In the genomic region with DNA sequence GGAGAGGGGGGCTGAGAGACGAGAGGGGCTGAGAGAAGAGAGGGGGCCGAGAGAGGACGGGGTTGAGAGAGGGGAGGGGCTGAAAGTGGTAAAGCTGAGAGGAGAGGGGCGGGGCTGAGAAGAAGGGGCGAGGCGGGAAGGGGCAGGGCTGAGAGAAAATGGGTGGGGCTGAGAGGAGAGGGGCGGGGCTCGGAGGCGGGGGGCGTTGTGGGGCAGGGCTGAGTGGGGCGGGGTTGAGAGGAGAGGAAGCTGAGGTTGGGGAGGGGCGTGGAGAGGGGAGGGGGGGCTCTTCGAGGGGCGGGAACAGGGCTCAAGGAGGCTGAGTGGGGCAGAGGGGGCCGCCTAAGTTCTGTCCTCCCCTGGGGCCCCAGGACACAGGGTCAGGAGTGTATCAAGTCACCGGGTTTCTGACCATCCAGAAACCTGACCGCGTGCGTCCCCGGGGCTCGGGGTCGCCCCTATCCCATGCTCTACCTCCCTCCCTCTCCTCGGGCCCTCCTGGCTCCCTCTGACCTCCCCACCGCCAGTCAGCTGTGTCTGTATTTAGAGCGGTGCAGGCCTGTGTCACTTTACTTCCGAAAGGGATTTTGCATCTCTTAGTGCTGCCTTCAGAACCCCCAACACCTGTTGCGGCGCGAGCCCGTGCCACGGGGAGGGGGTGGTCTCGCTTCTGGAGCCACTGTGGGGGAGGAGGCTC, we compare ENCODE assay signal across 8 cellular contexts. TPM values are rescaled to one million over a fixed set of nuclear protein-coding genes. Genes with fewer than 3 reads are reported as not detected.
A peak's percentile ranks its signal among the peaks of the same experiment; 100 is the strongest.
DNase-seq lines count a peak whose midpoint lies in the region; ATAC-seq and TF ChIP-seq lines count a peak whose summit lies in the region.

No MANE protein-coding gene starts in this region.

- TF ChIP-seq CTCF in lower lobe of right lung (IDR thresholded peaks at IDR 0.05) (no peak), upper lobe of right lung (IDR thresholded peaks at IDR 0.05) (no peak)

- in situ Hi-C loops in SK-MEL-5 (cut with HindIII; ENCODE audit: low pct_unique_long_range_greater_than_20kb, low sequenced_read_pairs): no loop called here

- H3K4me1 ChIP-seq in adipocyte (ENCODE audit: control insufficient read depth, insufficient read depth, low read length) (no peaks in the 10 kb centered on the region), lower lobe of right lung (no peaks in the 10 kb centered on the region), upper lobe of right lung (peaks cover 4% of the 10 kb centered on the region)

- H3K36me3 ChIP-seq in adipocyte (ENCODE audit: control insufficient read depth, insufficient read depth, low read length, severe bottlenecking): no peaks in the 10 kb centered on the region
- no peaks in the 10 kb centered on the region for H3K36me3 ChIP-seq in lower lobe of right lung
- H3K36me3 ChIP-seq in upper lobe of right lung: no peaks in the 10 kb centered on the region

- ATAC-seq in lower lobe of right lung: peak; percentile 54 to 60
- peak; percentile 76 for ATAC-seq in upper lobe of right lung
- ATAC-seq in GM18502 (IDR thresholded peaks at IDR 0.05; ENCODE audit: poor library complexity, unreplicated experiment): no peak
- ATAC-seq in GM21526 (IDR thresholded peaks at IDR 0.05; ENCODE audit: low FRiP score, unreplicated experiment): no peak

- H3K9me3 ChIP-seq in adipocyte (ENCODE audit: control insufficient read depth, low read length): peaks cover 4% of the 10 kb centered on the region
- no peaks in the 10 kb centered on the region for H3K9me3 ChIP-seq in lower lobe of right lung
- no peaks in the 10 kb centered on the region for H3K9me3 ChIP-seq in upper lobe of right lung

- H3K9ac ChIP-seq in adipocyte (ENCODE audit: low read length): no peak overlapping the region

- intact Hi-C loops in lower lobe of right lung (cut with DNase I): no loop called here
- intact Hi-C loops in upper lobe of right lung (cut with DNase I): no loop called here

- CTCF ChIA-PET in HEK293T (lab: Yijun Ruan, JAX): interaction anchor here (0.6 kb wide), 1 partner anchor 1313 kb away, joined by 3 read pairs; no protein-coding TSS in a partner anchor

- POLR2A ChIA-PET in HEK293T (lab: Yijun Ruan, JAX): no interaction called here

- H3K27me3 ChIP-seq in adipocyte (replicated peaks; ENCODE audit: control insufficient read depth, insufficient read depth, low read length) (peaks cover 50% of the 10 kb centered on the region), lower lobe of right lung (ENCODE audit: low read depth) (peaks cover 73% of the 10 kb centered on the region), upper lobe of right lung (peaks cover 48% of the 10 kb centered on the region)

- DNase-seq in AG08396 (ENCODE audit: low spot score) (peak; percentile 78), HEK293T (ENCODE audit: extremely low spot score) (peak; percentile 88), SK-MEL-5 (ENCODE audit: low read depth, low spot score) (peak; percentile 55), adipocyte (ENCODE audit: low read depth) (peak; percentile 53), lower lobe of right lung (peak; percentile 49), upper lobe of right lung (no peak)

- H3K27ac ChIP-seq in lower lobe of right lung (no peak overlapping the region), upper lobe of right lung (no peak overlapping the region)

- H3K4me3 ChIP-seq in adipocyte (ENCODE audit: low read length): no peak overlapping the region
- peak overlapping the region; percentile 14 for H3K4me3 ChIP-seq in lower lobe of right lung
- no peak overlapping the region for H3K4me3 ChIP-seq in upper lobe of right lung

TF ChIP-seq in HEK293T, 16 proteins besides CTCF, POLR2A, EP300 and RAD21:
- TF ChIP-seq CTBP1 (IDR thresholded peaks at IDR 0.05; ENCODE audit: borderline replicate concordance) (no peak), LEF1 (IDR thresholded peaks at IDR 0.05; ENCODE audit: borderline replicate concordance) (no peak), NFRKB (IDR thresholded peaks at IDR 0.05) (no peak), FOXA1 (IDR thresholded peaks at IDR 0.05) (no peak), BHLHE40 (IDR thresholded peaks at IDR 0.05; ENCODE audit: borderline replicate concordance) (no peak), SP1 (IDR thresholded peaks at IDR 0.05) (no peak), ZNF384 (IDR thresholded peaks at IDR 0.05) (no peak), TARDBP (IDR thresholded peaks at IDR 0.05) (no peak), FOXK2 (IDR thresholded peaks at IDR 0.05) (no peak), SUZ12 (IDR thresholded peaks at IDR 0.05) (no peak), L3MBTL2 (conservative IDR thresholded peaks at IDR 0.05) (no peak), ELF4 (IDR thresholded peaks at IDR 0.05) (no peak)
- TF ChIP-seq, protein P1, sequence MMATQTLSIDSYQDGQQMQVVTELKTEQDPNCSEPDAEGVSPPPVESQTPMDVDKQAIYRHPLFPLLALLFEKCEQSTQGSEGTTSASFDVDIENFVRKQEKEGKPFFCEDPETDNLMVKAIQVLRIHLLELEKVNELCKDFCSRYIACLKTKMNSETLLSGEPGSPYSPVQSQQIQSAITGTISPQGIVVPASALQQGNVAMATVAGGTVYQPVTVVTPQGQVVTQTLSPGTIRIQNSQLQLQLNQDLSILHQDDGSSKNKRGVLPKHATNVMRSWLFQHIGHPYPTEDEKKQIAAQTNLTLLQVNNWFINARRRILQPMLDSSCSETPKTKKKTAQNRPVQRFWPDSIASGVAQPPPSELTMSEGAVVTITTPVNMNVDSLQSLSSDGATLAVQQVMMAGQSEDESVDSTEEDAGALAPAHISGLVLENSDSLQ (IDR thresholded peaks at IDR 0.05): no peak

RNA-seq across cellular contexts. Expression of a gene that starts 38.6 kb away (rescaled TPM):
- 6.3 and 6.9 TPM in 2 replicates for total RNA-seq in SK-MEL-5 (2014; rRNA removed; shearing (Covaris generic))
- polyA plus RNA-seq in SK-MEL-5 (2015; cell fraction: cytosol; rRNA removed): 10.6 and 13.6 TPM in 2 replicates
- 3.9 and 5.1 TPM in 2 replicates for polyA plus RNA-seq in SK-MEL-5 (2015; cell fraction: nucleus; rRNA removed)
- total RNA-seq in lower lobe of right lung (11.3 TPM), upper lobe of right lung (20.3 TPM)

RNA-seq across cellular contexts. Expression of a gene that starts 41.2 kb away (rescaled TPM):
- total RNA-seq in SK-MEL-5 (2014; rRNA removed; shearing (Covaris generic)): 2.8 and 3.5 TPM in 2 replicates
- 9.3 and 11.0 TPM in 2 replicates for polyA plus RNA-seq in SK-MEL-5 (2015; cell fraction: cytosol; rRNA removed)
- 1.3 and 2.5 TPM in 2 replicates for polyA plus RNA-seq in SK-MEL-5 (2015; cell fraction: nucleus; rRNA removed)
- total RNA-seq in lower lobe of right lung (11.2 TPM), upper lobe of right lung (11.9 TPM)

RNA-seq across cellular contexts. Expression of a gene that starts 58.3 kb away (rescaled TPM):
- 0.05 and 0.21 TPM in 2 replicates for total RNA-seq in SK-MEL-5 (2014; rRNA removed; shearing (Covaris generic))
- polyA plus RNA-seq in SK-MEL-5 (2015; cell fraction: cytosol; rRNA removed): 0.30 and 0.34 TPM in 2 replicates
- polyA plus RNA-seq in SK-MEL-5 (2015; cell fraction: nucleus; rRNA removed): 0.56 TPM in 1 of 2 replicates, not detected in the other
- total RNA-seq in lower lobe of right lung (14.9 TPM), upper lobe of right lung (15.9 TPM)

Comparison
In these comparisons a context has a peak if more than half of its experiments do, and no peak if none do; other contexts are left out.
1. ATAC-seq: peak in lower lobe of right lung (2 of 2) and upper lobe of right lung (single experiment); none in GM18502 (single experiment) and GM21526 (single experiment).
2. RNA of a gene that starts 58.3 kb away (total RNA-seq): 15.9 TPM in upper lobe of right lung (single experiment) and 14.9 TPM in lower lobe of right lung (single experiment); 0.05 to 0.21 TPM in SK-MEL-5; every median in the first group is over 10 times any median in the second.